12 cellular contexts compared by ENCODE assay signal in genomic region chr14:85921241-85921640, GRCh38.
"Had no signal": no experiment of that assay in that cellular context is flagged by ENCODE, and none has a peak within 500 bp of the region (broad histone marks: within the 10 kb centered on the region; RNA-seq: fewer than 3 reads in every experiment).

No MANE protein-coding gene starts in this region.

- H3K27me3 ChIP-seq: cardiac muscle cell, foreskin keratinocyte, heart left ventricle, right atrium auricular region, upper lobe of right lung had no signal

- H3K27ac ChIP-seq: cardiac muscle cell, foreskin keratinocyte, heart left ventricle, right atrium auricular region, thoracic aorta, upper lobe of right lung had no signal

- DNase-seq: activated CD4-positive, alpha-beta T cell treated with anti-CD3 and anti-CD28 coated beads, Interleukin-2, amount 50 U/mL, for 48 hours; endodermal cell; foreskin keratinocyte; heart left ventricle; mesendoderm; SK-N-SH; stimulated activated CD4-positive, alpha-beta T cell treated with anti-CD3 and anti-CD28 coated beads, Interleukin-2, amount 100 ng/mL, for 24 hours; stimulated activated naive CD8-positive, alpha-beta T cell treated with anti-CD3 and anti-CD28 coated beads, Interleukin-15, amount 100 ng/mL, for 72 hours; upper lobe of right lung had no signal

- H3K4me3 ChIP-seq: cardiac muscle cell, heart left ventricle, right atrium auricular region, thoracic aorta, upper lobe of right lung had no signal
